ENCODE assay signal across 9 cellular contexts in genomic region chr9:27247756-27248155, GRCh38. TPM values are rescaled to one million over a fixed set of nuclear protein-coding genes. Genes with fewer than 3 reads are reported as not detected.
DNase-seq lines count a peak whose midpoint lies in the region; ATAC-seq and TF ChIP-seq lines count a peak whose summit lies in the region.
"Had no signal": no experiment of that assay in that cellular context is flagged by ENCODE, and none has a peak within 500 bp of the region (broad histone marks: within the 10 kb centered on the region; RNA-seq: fewer than 3 reads in every experiment).

No MANE protein-coding gene starts in this region.

- H3K4me2 ChIP-seq in osteoblast (ENCODE audit: insufficient read depth, low read length): peak overlapping the region; percentile 14

- H3K27me3 ChIP-seq in SJSA1 (replicated peaks): no peaks in the 10 kb centered on the region
- H3K27me3 ChIP-seq in osteoblast (ENCODE audit: insufficient read depth, low read length): no peaks in the 10 kb centered on the region

- H3K4me3 ChIP-seq in SJSA1 (no peak overlapping the region), osteoblast (ENCODE audit: insufficient read depth, low read length) (no peak overlapping the region)

- no peaks in the 10 kb centered on the region for H4K20me1 ChIP-seq in osteoblast (ENCODE audit: insufficient read depth, low read length)

- ATAC-seq in GM19463 (IDR thresholded peaks at IDR 0.05; ENCODE audit: unreplicated experiment) (peak; percentile 91), HG02840 (IDR thresholded peaks at IDR 0.05; ENCODE audit: low FRiP score, unreplicated experiment) (no peak)
- ATAC-seq: activated T-cell treated with anti-CD3 and anti-CD28 coated beads, Interleukin-2, amount 50 U/mL, for 72 hours had no signal

- H3K9me3 ChIP-seq in SJSA1 (replicated peaks) (no peaks in the 10 kb centered on the region), osteoblast (ENCODE audit: low read depth, low read length) (no peaks in the 10 kb centered on the region)

- H3K4me1 ChIP-seq in SJSA1 (replicated peaks) (no peaks in the 10 kb centered on the region), osteoblast (ENCODE audit: insufficient read depth, low read length) (peaks cover 12% of the 10 kb centered on the region)

- DNase-seq in ELR (ENCODE audit: low read depth) (peak; percentile 52), HPDE6-E6E7 (ENCODE audit: extremely low spot score) (peak; percentile 62), SJSA1 (ENCODE audit: low read depth in 1 of 2, low spot score in 2 of 2) (peak; percentile 33 to 39), fibroblast of gingiva (ENCODE audit: low read depth) (peak; percentile 7), osteoblast (ENCODE audit: insufficient read length, low spot score, missing footprints) (peak; percentile 71)
- DNase-seq in activated CD8-positive, alpha-beta memory T cell treated with anti-CD3 and anti-CD28 coated beads, Interleukin-2, amount 50 U/mL, for 4 hours: no peak

- H2AFZ ChIP-seq in osteoblast (ENCODE audit: low read length): no peak overlapping the region

- no peaks in the 10 kb centered on the region for H3K79me2 ChIP-seq in osteoblast (ENCODE audit: insufficient read depth, low read length)

- no peak overlapping the region for H3K27ac ChIP-seq in SJSA1
- H3K27ac ChIP-seq in osteoblast (ENCODE audit: low read depth, low read length): no peak overlapping the region

- TF ChIP-seq CTCF in osteoblast (IDR thresholded peaks at IDR 0.05; ENCODE audit: extremely low read depth, low read depth, low read length): peak; percentile 78

- H3K36me3 ChIP-seq in SJSA1 (no peaks in the 10 kb centered on the region), osteoblast (ENCODE audit: insufficient read depth, low read length) (no peaks in the 10 kb centered on the region)

RNA-seq across cellular contexts. Expression of gene EQTN, which starts 49.2 kb away (rescaled TPM):
- total RNA-seq in SJSA1 (2014; rRNA removed; shearing (Covaris generic)): not detected in 2 replicates
- total RNA-seq in osteoblast: not detected in 2 replicates
- total RNA-seq: activated T-cell treated with anti-CD3 and anti-CD28 coated beads, Interleukin-2, amount 50 U/mL, for 72 hours had no signal
